In the genomic region with DNA sequence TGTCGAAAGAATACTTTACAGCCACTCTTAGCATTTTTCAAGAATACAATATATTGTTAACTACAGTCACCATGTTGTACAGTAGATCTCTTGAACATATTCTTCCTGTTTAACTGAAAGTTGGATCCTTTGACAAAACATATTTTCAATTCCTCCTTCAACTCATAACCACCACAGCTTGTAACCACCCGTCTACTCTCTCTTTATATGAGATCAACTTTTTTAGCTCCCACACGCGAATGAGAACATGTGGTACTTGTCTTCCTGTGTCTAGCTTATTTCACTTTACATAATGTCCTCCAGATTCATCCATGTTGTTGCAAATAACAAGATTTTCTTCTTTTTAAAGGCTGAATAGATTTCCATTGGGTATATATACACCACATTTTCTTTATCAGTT, we compare ENCODE assay signal across 27 cellular contexts.
"Had no signal": no experiment of that assay in that cellular context is flagged by ENCODE, and none has a peak within 500 bp of the region (broad histone marks: within the 10 kb centered on the region; RNA-seq: fewer than 3 reads in every experiment).

No MANE protein-coding gene starts in this region.

- H3K4me2 ChIP-seq: neural progenitor cell had no signal

- H3K4me3 Mint-ChIP-seq: natural killer cell; nephron; neural progenitor cell; stimulated activated effector memory CD8-positive, alpha-beta T cell treated with anti-CD3 and anti-CD28 coated beads, Interleukin-12 subunit alpha, Interleukin-12 subunit beta, amount 100 ng/mL, for 72 hours; stimulated activated naive B cell treated with anti-CD40 and anti-IgM and Interleukin-4, amounts not matched to agents 10 μg/mL and 1 μg/mL and 100 μg/mL, for 72 hours; stimulated activated naive CD8-positive, alpha-beta T cell treated with anti-CD3 and anti-CD28 coated beads, Interleukin-15, Interleukin-2, amounts not matched to agents 100 ng/mL and 50 ng/mL, for 24 hours had no signal

- H3K27me3 ChIP-seq: neural progenitor cell, ovary, right lobe of liver, sigmoid colon, stomach, thyroid gland, tibial nerve, upper lobe of left lung, vagina had no signal

- H3K27ac ChIP-seq: neural progenitor cell, ovary, parathyroid adenoma, psoas muscle, right lobe of liver, sigmoid colon, stomach, thoracic aorta, thyroid gland, tibial nerve, upper lobe of left lung, vagina had no signal

- H3K4me3 ChIP-seq: neural progenitor cell, ovary, psoas muscle, right lobe of liver, sigmoid colon, stomach, thoracic aorta, thyroid gland, tibial nerve, upper lobe of left lung, vagina had no signal

- H3K9me3 ChIP-seq: ovary, psoas muscle, thyroid gland, vagina had no signal

- H3K36me3 ChIP-seq: neural progenitor cell, ovary, right lobe of liver, sigmoid colon, stomach, thoracic aorta, thyroid gland, tibial nerve, upper lobe of left lung, vagina had no signal

- DNase-seq: natural killer cell; occipital lobe; ovary; posterior cingulate gyrus; psoas muscle; right cardiac atrium; right lobe of liver; sigmoid colon; small intestine; stimulated activated CD4-positive, alpha-beta T cell treated with anti-CD3 and anti-CD28 coated beads, Interleukin-15, amount 100 ng/mL, for 24 hours; stimulated activated CD4-positive, alpha-beta T cell treated with anti-CD3 and anti-CD28 coated beads, Interleukin-2, amount 100 ng/mL, for 24 hours; stimulated activated CD4-positive, alpha-beta T cell treated with anti-CD3 and anti-CD28 coated beads, Interleukin-2, amount 100 ng/mL, for 48 hours; stimulated activated CD4-positive, alpha-beta T cell treated with anti-CD3 and anti-CD28 coated beads, Interleukin-4, amount 100 ng/mL, for 24 hours; stimulated activated naive B cell treated with anti-CD40 and anti-IgM and Interleukin-4, amounts not matched to agents 10 μg/mL and 1 μg/mL and 100 μg/mL, for 72 hours; stimulated activated naive CD4-positive, alpha-beta T cell treated with Interleukin-2 at 50 U/mL for 16 hours; stomach; thyroid gland; trophoblast cell; upper lobe of left lung had no signal

- H3K4me1 Mint-ChIP-seq: natural killer cell; stimulated activated effector memory CD8-positive, alpha-beta T cell treated with anti-CD3 and anti-CD28 coated beads, Interleukin-12 subunit alpha, Interleukin-12 subunit beta, amount 100 ng/mL, for 72 hours; stimulated activated naive B cell treated with anti-CD40 and anti-IgM and Interleukin-4, amounts not matched to agents 10 μg/mL and 1 μg/mL and 100 μg/mL, for 72 hours had no signal

- ATAC-seq: natural killer cell; psoas muscle; right cardiac atrium; right lobe of liver; stimulated activated naive B cell treated with anti-CD40 and anti-IgM and Interleukin-4, amounts not matched to agents 10 μg/mL and 1 μg/mL and 100 μg/mL, for 72 hours had no signal

- H3K9ac ChIP-seq: neural progenitor cell, parathyroid adenoma had no signal

- H3K27me3 Mint-ChIP-seq: stimulated activated naive B cell treated with anti-CD40 and anti-IgM and Interleukin-4, amounts not matched to agents 10 μg/mL and 1 μg/mL and 100 μg/mL, for 72 hours; stimulated activated naive CD8-positive, alpha-beta T cell treated with anti-CD3 and anti-CD28 coated beads, Interleukin-15, Interleukin-2, amounts not matched to agents 100 ng/mL and 50 ng/mL, for 24 hours had no signal

- H3K27ac Mint-ChIP-seq: natural killer cell; nephron; neural progenitor cell; stimulated activated effector memory CD8-positive, alpha-beta T cell treated with anti-CD3 and anti-CD28 coated beads, Interleukin-12 subunit alpha, Interleukin-12 subunit beta, amount 100 ng/mL, for 72 hours; stimulated activated naive B cell treated with anti-CD40 and anti-IgM and Interleukin-4, amounts not matched to agents 10 μg/mL and 1 μg/mL and 100 μg/mL, for 72 hours; stimulated activated naive CD8-positive, alpha-beta T cell treated with anti-CD3 and anti-CD28 coated beads, Interleukin-15, Interleukin-2, amounts not matched to agents 100 ng/mL and 50 ng/mL, for 24 hours had no signal

- H3K79me2 ChIP-seq: parathyroid adenoma had no signal

- H3K4me1 ChIP-seq: neural progenitor cell, parathyroid adenoma, psoas muscle, sigmoid colon, tibial nerve, vagina had no signal

- H3K36me3 Mint-ChIP-seq: natural killer cell; neural progenitor cell; stimulated activated effector memory CD8-positive, alpha-beta T cell treated with anti-CD3 and anti-CD28 coated beads, Interleukin-12 subunit alpha, Interleukin-12 subunit beta, amount 100 ng/mL, for 72 hours; stimulated activated naive B cell treated with anti-CD40 and anti-IgM and Interleukin-4, amounts not matched to agents 10 μg/mL and 1 μg/mL and 100 μg/mL, for 72 hours had no signal

- H2AFZ ChIP-seq: neural progenitor cell, parathyroid adenoma had no signal
